Comparison of ENCODE assay signal across 8 cellular contexts in the genomic region with DNA sequence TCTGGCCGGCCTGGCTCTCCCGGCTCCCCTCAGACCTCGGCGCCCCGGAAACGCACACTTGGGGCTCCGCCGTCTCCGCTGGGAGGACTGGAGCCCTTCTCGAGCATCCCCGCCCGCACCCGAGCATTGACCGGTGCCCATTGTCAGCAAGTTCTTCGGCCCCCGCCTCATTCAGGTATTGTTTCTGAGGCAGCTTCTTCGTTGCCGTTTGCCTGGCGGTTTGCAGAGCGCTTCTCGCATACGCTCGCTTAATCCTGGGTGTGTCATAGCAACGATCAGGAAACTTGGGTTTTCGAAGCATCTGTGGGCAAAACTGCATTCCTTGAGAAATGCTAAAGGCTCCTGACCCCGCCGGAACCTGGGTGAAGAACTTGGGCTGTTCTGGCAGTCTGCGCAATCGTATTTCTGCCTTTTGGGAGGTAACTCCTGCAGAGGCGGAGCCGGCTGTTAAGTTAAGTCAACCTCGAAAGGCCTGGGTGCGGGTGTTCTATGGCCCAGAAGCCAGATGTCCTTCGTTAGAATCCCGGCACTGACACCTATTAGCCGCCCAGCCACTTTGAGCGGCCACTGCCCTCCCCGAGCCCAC. TPM values are rescaled to one million over a fixed set of nuclear protein-coding genes. Genes with fewer than 3 reads are reported as not detected.
DNase-seq lines count a peak whose midpoint lies in the region; ATAC-seq and TF ChIP-seq lines count a peak whose summit lies in the region.

No MANE protein-coding gene starts in this region.

- H3K27ac ChIP-seq in OCI-LY7 (ENCODE audit: low read depth, low read length, poor library complexity, severe bottlenecking) (peak overlapping the region; percentile 31), psoas muscle (peak overlapping the region; percentile 91)

- H3K4me1 ChIP-seq in OCI-LY7 (ENCODE audit: insufficient read depth, low read length, poor library complexity, severe bottlenecking) (peaks cover 36% of the 10 kb centered on the region), psoas muscle (peaks cover 22% of the 10 kb centered on the region)

- peak overlapping the region; percentile 68 for H2AFZ ChIP-seq in OCI-LY7 (ENCODE audit: low read length)

- WGBS in psoas muscle, 3 donors, result 1% methylated on average over 38 of the region's 38 CpGs

- H3K27ac Mint-ChIP-seq in activated naive CD8-positive, alpha-beta T cell treated with anti-CD3 and anti-CD28 coated beads for 36 hours, result peak overlapping the region; percentile 58

- peak overlapping the region; percentile 94 for H3K4me3 ChIP-seq in AG10803 (ENCODE audit: low read length)
- H3K4me3 ChIP-seq in OCI-LY7 (ENCODE audit: low read depth, low read length, poor library complexity, severe bottlenecking), result peak overlapping the region; percentile 93
- peak overlapping the region; percentile 96 for H3K4me3 ChIP-seq in psoas muscle

- H3K9me3 ChIP-seq in OCI-LY7 (ENCODE audit: low read length) (no peaks in the 10 kb centered on the region), psoas muscle (no peaks in the 10 kb centered on the region)

- H3K79me2 ChIP-seq in OCI-LY7 (ENCODE audit: insufficient read depth, low read depth, low read length), result peaks cover 75% of the 10 kb centered on the region

- peak overlapping the region; percentile 98 for H3K4me2 ChIP-seq in OCI-LY7 (ENCODE audit: low read length)

- peak; percentile 56 for DNase-seq in AG10803 (ENCODE audit: low read depth)
- peak; percentile 61 for DNase-seq in OCI-LY7 (ENCODE audit: low spot score)
- DNase-seq in activated naive CD8-positive, alpha-beta T cell treated with anti-CD3 and anti-CD28 coated beads for 36 hours, result peak; percentile 11
- DNase-seq in left ventricle myocardium superior, result peak; percentile 32
- peak in 1 of 2 donors; percentile 15 for DNase-seq in psoas muscle

- H3K36me3 ChIP-seq in OCI-LY7 (ENCODE audit: insufficient read depth, low read length) (peaks cover 6% of the 10 kb centered on the region; the same call in 1 of the 2 replicates), psoas muscle (ENCODE audit: insufficient read depth in 1 of 2, low read depth in 1 of 2) (no peaks in the 10 kb centered on the region)

- intact Hi-C loops in OCI-LY7 (cut with micrococcal nuclease; ENCODE audit: unreplicated experiment) (loop anchor here (1.0 to 5.0 kb wide), 3 partner anchors 27 to 433 kb away; a partner anchor contains a TSS), left ventricle myocardium superior (cut with micrococcal nuclease) (no loop called here), psoas muscle (cut with DNase I) (loop anchor here (2.0 to 5.0 kb wide), 3 partner anchors 27 to 138 kb away; a partner anchor contains a TSS)

- H3K27me3 Mint-ChIP-seq in activated naive CD8-positive, alpha-beta T cell treated with anti-CD3 and anti-CD28 coated beads for 36 hours, result no peaks in the 10 kb centered on the region

- H3K4me1 Mint-ChIP-seq in activated naive CD8-positive, alpha-beta T cell treated with anti-CD3 and anti-CD28 coated beads for 36 hours, result peaks cover 46% of the 10 kb centered on the region

- BruUV-seq in OCI-LY7 (replicated peaks; lab: Mats Ljungman, UMichigan), result no TSS peak

- CTCF ChIA-PET in OCI-LY7 (lab: Charles Lee; ENCODE audit: unreplicated experiment), result no interaction called here

- H3K9me3 Mint-ChIP-seq in activated naive CD8-positive, alpha-beta T cell treated with anti-CD3 and anti-CD28 coated beads for 36 hours, result peaks cover 2% of the 10 kb centered on the region

- H3K4me3 Mint-ChIP-seq in activated naive CD8-positive, alpha-beta T cell treated with anti-CD3 and anti-CD28 coated beads for 36 hours, result peak overlapping the region; percentile 94

- H3K9me2 ChIP-seq in OCI-LY7 (ENCODE audit: insufficient read depth, low read length), result no peaks in the 10 kb centered on the region

- H3K36me3 Mint-ChIP-seq in activated naive CD8-positive, alpha-beta T cell treated with anti-CD3 and anti-CD28 coated beads for 36 hours, result peaks cover 11% of the 10 kb centered on the region

- TF ChIP-seq CTCF in AG10803 (conservative IDR thresholded peaks at IDR 0.05; ENCODE audit: low read length), result no peak
- TF ChIP-seq CTCF in OCI-LY7 (conservative IDR thresholded peaks at IDR 0.05; ENCODE audit: low read length), result no peak
- no peak for TF ChIP-seq CTCF in psoas muscle (IDR thresholded peaks at IDR 0.05)

- no peaks in the 10 kb centered on the region for H3K27me3 ChIP-seq in psoas muscle (ENCODE audit: insufficient read depth in 3 of 3, low read length in 2 of 3)

- H4K20me1 ChIP-seq in OCI-LY7 (ENCODE audit: insufficient read depth, low read length), result peaks cover 18% of the 10 kb centered on the region; the same call in 1 of the 2 replicates

- ATAC-seq in GM18909 (IDR thresholded peaks at IDR 0.05; ENCODE audit: poor library complexity, unreplicated experiment) (peak; percentile 30), HG03175 (IDR thresholded peaks at IDR 0.05; ENCODE audit: unreplicated experiment) (peak; percentile 38), left ventricle myocardium superior (peak; percentile 26), psoas muscle (no peak), HG03469 (IDR thresholded peaks at IDR 0.05; ENCODE audit: unreplicated experiment) (no peak)

- POLR2A ChIA-PET in OCI-LY7 (lab: Charles Lee), result interaction anchor here (0.7 to 1.0 kb wide), 2 partner anchors 8 to 17 kb away, joined by 3 to 4 read pairs; no protein-coding TSS in a partner anchor

RNA-seq across cellular contexts. Expression of a gene that starts 0.5 kb away (rescaled TPM):
- total RNA-seq in OCI-LY7 (2014; rRNA removed; shearing (Covaris generic)), result 7.7 and 12.5 TPM in 2 replicates
- 10.9 and 12.6 TPM in 2 replicates for total RNA-seq in OCI-LY7 (2022)
- total RNA-seq in activated naive CD8-positive, alpha-beta T cell treated with anti-CD3 and anti-CD28 coated beads for 36 hours, result 10 to 100 TPM; 18.1 to 22.8 TPM
- 9.6 TPM for total RNA-seq in left ventricle myocardium superior
- total RNA-seq in psoas muscle, result 1 to 10 TPM; 5.7 to 7.2 (median 6.6) TPM
- 10 to 100 TPM in 2 of 3 donors, 1 to 10 TPM in 1; 7.8 to 19.7 (median 17.8) TPM for polyA plus RNA-seq in psoas muscle

RNA-seq across cellular contexts. Expression of a gene that starts 0.7 kb away (rescaled TPM):
- total RNA-seq in OCI-LY7 (2014; rRNA removed; shearing (Covaris generic)), result 15.7 and 16.7 TPM in 2 replicates
- total RNA-seq in OCI-LY7 (2022) (23.7 and 25.7 TPM in 2 replicates), left ventricle myocardium superior (11.5 TPM), psoas muscle (10 to 100 TPM; 12.6 to 21.5 (median 16.8) TPM)
- total RNA-seq in activated naive CD8-positive, alpha-beta T cell treated with anti-CD3 and anti-CD28 coated beads for 36 hours, result 10 to 100 TPM; 15.3 to 15.9 TPM
- polyA plus RNA-seq in psoas muscle, result 10 to 100 TPM in 1 of 3 donors, 1 to 10 TPM in 2; 2.7 to 12.3 (median 3.2) TPM

RNA-seq across cellular contexts. Expression of a gene that starts 28.1 kb away (rescaled TPM):
- total RNA-seq in OCI-LY7 (2014; rRNA removed; shearing (Covaris generic)), result 0.06 TPM in 1 of 2 replicates, not detected in the other
- 1.00 and 1.1 TPM in 2 replicates for total RNA-seq in OCI-LY7 (2022)
- total RNA-seq in activated naive CD8-positive, alpha-beta T cell treated with anti-CD3 and anti-CD28 coated beads for 36 hours, result under 1 TPM; 0.86 to 0.97 TPM
- total RNA-seq in left ventricle myocardium superior, result 0.27 TPM
- total RNA-seq in psoas muscle, result under 1 TPM in 2 of 4 donors, not detected in 2; 0.25 to 0.46 TPM
- 1 to 10 TPM in 1 of 3 donors, under 1 TPM in 2; 0.08 to 1.2 (median 0.25) TPM for polyA plus RNA-seq in psoas muscle

Comparison
In these comparisons a context has a peak if more than half of its experiments do, and no peak if none do; other contexts are left out.
1. ATAC-seq: peak in GM18909 (single experiment), HG03175 (single experiment) and left ventricle myocardium superior (single experiment); none in psoas muscle (0 of 4) and HG03469 (single experiment).
2. Peak in every context shown above with its lines, with median percentiles within 50 percentile points of each other: H3K4me3 ChIP-seq.